Comparison of ENCODE assay signal across 7 cellular contexts in genomic region chr22:37566903-37567798, GRCh38. TPM values are rescaled to one million over a fixed set of nuclear protein-coding genes. Genes with fewer than 3 reads are reported as not detected.
A peak's percentile ranks its signal among the peaks of the same experiment; 100 is the strongest.
DNase-seq lines count a peak whose midpoint lies in the region; ATAC-seq and TF ChIP-seq lines count a peak whose summit lies in the region.

No MANE protein-coding gene starts in this region.

- H3K9me3 Mint-ChIP-seq in naive thymus-derived CD8-positive, alpha-beta T cell, result no peaks in the 10 kb centered on the region

- peak; percentile 91 for DNase-seq in OCI-M1 (lab: John Stamatoyannopoulos, UW)
- peak; percentile 85 for DNase-seq in activated T-cell treated with anti-CD3 and anti-CD28 coated beads for 4 hours
- DNase-seq in erythroblast (lab: John Stamatoyannopoulos, UW), result peak; percentile 62 to 84
- DNase-seq in naive thymus-derived CD8-positive, alpha-beta T cell, result peak; percentile 73 to 93 (median 86)
- DNase-seq in stimulated activated naive CD4-positive, alpha-beta T cell (lab: John Stamatoyannopoulos, UW), result peak; percentile 69 to 88 (median 80)

- peak; percentile 71 for ATAC-seq in HG02943 (IDR thresholded peaks at IDR 0.05; ENCODE audit: low read depth, unreplicated experiment)
- ATAC-seq in naive thymus-derived CD8-positive, alpha-beta T cell, result peak; percentile 87 to 91

- H3K4me1 Mint-ChIP-seq in naive thymus-derived CD8-positive, alpha-beta T cell, result peaks cover 10 to 36% (median 27%) of the 10 kb centered on the region in 4 donors

- peak; percentile 56 for TF ChIP-seq CTCF in GM12801 (IDR thresholded peaks at IDR 0.05; ENCODE audit: extremely low read depth, insufficient read length)

- POLR2A ChIA-PET in naive thymus-derived CD8-positive, alpha-beta T cell (lab: Charles Lee), result interaction anchor here (0.8 to 3.2 kb wide), 14 partner anchors 9 to 323 kb away, joined by 3 to 48 read pairs (median 4); partner anchors contain the start of genes GGA1, LGALS2 and RAC2

- H3K36me3 Mint-ChIP-seq in naive thymus-derived CD8-positive, alpha-beta T cell, result no peaks in the 10 kb centered on the region

- H3K27ac Mint-ChIP-seq in naive thymus-derived CD8-positive, alpha-beta T cell, result peak overlapping the region in 8 of 10 donors; percentile 19 to 80 (median 56)

- H3K27me3 Mint-ChIP-seq in naive thymus-derived CD8-positive, alpha-beta T cell, result peaks cover 6 to 19% (median 15%) of the 10 kb centered on the region in 5 donors

- peak overlapping the region; percentile 52 to 84 (median 76) for H3K4me3 Mint-ChIP-seq in naive thymus-derived CD8-positive, alpha-beta T cell

- TF ChIP-seq POLR2A in erythroblast (IDR thresholded peaks at IDR 0.05; ENCODE audit: low read length), result no peak

RNA-seq across cellular contexts. Expression of gene CDC42EP1, which starts 6.9 kb away (rescaled TPM):
- not detected for total RNA-seq in naive thymus-derived CD8-positive, alpha-beta T cell
- polyA plus RNA-seq in naive thymus-derived CD8-positive, alpha-beta T cell, result not detected

RNA-seq across cellular contexts. Expression of gene LGALS2, which starts 12.7 kb away (rescaled TPM):
- not detected for total RNA-seq in naive thymus-derived CD8-positive, alpha-beta T cell
- not detected for polyA plus RNA-seq in naive thymus-derived CD8-positive, alpha-beta T cell

RNA-seq across cellular contexts. Expression of gene GGA1, which starts 41.5 kb away (rescaled TPM):
- 100 to 1,000 TPM; 103 to 110 TPM for total RNA-seq in naive thymus-derived CD8-positive, alpha-beta T cell
- polyA plus RNA-seq in naive thymus-derived CD8-positive, alpha-beta T cell, result 10 to 100 TPM; 20.3 to 24.5 (median 22.6) TPM

RNA-seq across cellular contexts. Expression of gene CARD10, which starts 47.9 kb away (rescaled TPM):
- 1 to 10 TPM; 1.2 to 1.4 TPM for total RNA-seq in naive thymus-derived CD8-positive, alpha-beta T cell
- under 1 TPM in 1 of 3 donors, not detected in 2; 0.22 TPM for polyA plus RNA-seq in naive thymus-derived CD8-positive, alpha-beta T cell

Comparison
In these comparisons a context has a peak if more than half of its experiments do, and no peak if none do; other contexts are left out.
1. Peak in every context shown above with its lines: DNase-seq and ATAC-seq.